ENCODE assay signal across 8 cellular contexts in the genomic region with DNA sequence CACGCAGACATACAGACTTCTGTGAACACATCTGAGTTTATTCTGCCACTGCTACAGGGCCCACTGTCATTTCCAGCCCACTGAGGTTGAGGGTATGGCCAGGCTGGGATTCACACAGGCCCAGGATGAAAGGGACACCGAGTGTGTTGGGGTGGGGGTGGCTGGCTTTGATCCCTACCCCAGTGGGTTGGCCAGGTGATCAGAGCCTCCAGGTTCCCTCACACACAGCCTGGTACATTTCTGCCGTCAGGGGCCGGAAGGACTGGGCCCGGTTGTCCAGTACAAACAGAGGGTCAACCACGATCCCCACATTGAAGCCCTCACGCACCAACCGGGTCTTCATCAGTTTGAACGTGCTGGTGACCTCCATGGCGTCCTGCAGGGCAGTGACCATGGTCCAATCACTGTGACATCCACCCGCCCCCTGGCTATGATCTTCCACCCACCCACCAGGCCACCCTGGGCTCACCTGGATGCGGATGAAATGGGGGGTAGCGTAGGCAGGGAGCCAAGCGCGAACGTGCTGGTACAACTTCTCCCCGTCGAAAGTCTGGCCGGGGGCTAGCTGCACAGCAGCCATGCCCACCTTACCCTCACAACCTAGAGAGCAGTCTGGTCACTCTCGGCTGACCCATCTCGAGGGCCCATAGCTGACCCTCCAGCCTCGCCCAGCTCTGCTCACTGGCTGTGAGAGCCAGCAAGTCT. TPM values are rescaled to one million over a fixed set of nuclear protein-coding genes. Genes with fewer than 3 reads are reported as not detected.
A peak's percentile ranks its signal among the peaks of the same experiment; 100 is the strongest.
DNase-seq lines count a peak whose midpoint lies in the region; ATAC-seq and TF ChIP-seq lines count a peak whose summit lies in the region.

No MANE protein-coding gene starts in this region.

- intact Hi-C loops in Right ventricle myocardium inferior (cut with DNase I), result no loop called here
- intact Hi-C loops in cardiac septum (cut with DNase I), result loop anchor here (1.0 kb wide), 1 partner anchor 46 kb away; a partner anchor contains a TSS
- intact Hi-C loops in lower lobe of right lung (cut with DNase I), result no loop called here
- intact Hi-C loops in vagina (cut with DNase I), result no loop called here

- ATAC-seq in Right ventricle myocardium inferior (peak; percentile 12), lower lobe of right lung (peak; percentile 4), HG02885 (IDR thresholded peaks at IDR 0.05; ENCODE audit: poor library complexity, unreplicated experiment) (no peak), GM18861 (IDR thresholded peaks at IDR 0.05; ENCODE audit: unreplicated experiment) (no peak)

- no peaks in the 10 kb centered on the region for H3K9me3 ChIP-seq in lower lobe of right lung
- H3K9me3 ChIP-seq in vagina, result no peaks in the 10 kb centered on the region

- TF ChIP-seq POLR2A in vagina (IDR thresholded peaks at IDR 0.05), result no peak

- no peaks in the 10 kb centered on the region for H3K27me3 ChIP-seq in lower lobe of right lung (ENCODE audit: low read depth)
- no peaks in the 10 kb centered on the region for H3K27me3 ChIP-seq in vagina

- DNase-seq in Right ventricle myocardium inferior (ENCODE audit: missing footprints) (no peak), cardiac septum (ENCODE audit: low spot score) (no peak), lower lobe of right lung (peak; percentile 56), vagina (ENCODE audit: extremely low spot score in 2 of 2) (no peak), DMS153 (lab: John Stamatoyannopoulos, UW) (no peak)

- peaks cover 0 to 4% (median 0%) of the 10 kb centered on the region in 5 experiments for H3K9me3 Mint-ChIP-seq in brain

- peaks cover 32% of the 10 kb centered on the region for H3K4me1 Mint-ChIP-seq in brain

- no peaks in the 10 kb centered on the region for H3K36me3 Mint-ChIP-seq in brain

- peaks cover 8% of the 10 kb centered on the region for H3K27me3 Mint-ChIP-seq in brain

- H3K36me3 ChIP-seq in lower lobe of right lung, result no peaks in the 10 kb centered on the region
- H3K36me3 ChIP-seq in vagina, result no peaks in the 10 kb centered on the region

- TF ChIP-seq CTCF in brain (conservative IDR thresholded peaks at IDR 0.05) (no peak), lower lobe of right lung (IDR thresholded peaks at IDR 0.05) (no peak), vagina (IDR thresholded peaks at IDR 0.05) (no peak)

- H3K27ac Mint-ChIP-seq in brain, result peak overlapping the region; percentile 75 to 97 (median 95)

- peak overlapping the region; percentile 89 to 99 (median 91) for H3K4me3 Mint-ChIP-seq in brain

- H3K4me1 ChIP-seq in lower lobe of right lung, result peaks cover 21% of the 10 kb centered on the region
- peaks cover 28% of the 10 kb centered on the region for H3K4me1 ChIP-seq in vagina

- peak overlapping the region; percentile 65 for H3K4me3 ChIP-seq in lower lobe of right lung
- H3K4me3 ChIP-seq in vagina, result peak overlapping the region; percentile 51 to 75

- H3K27ac ChIP-seq in lower lobe of right lung, result peak overlapping the region; percentile 85
- no peak overlapping the region for H3K27ac ChIP-seq in vagina

RNA-seq across cellular contexts. Expression of a gene that starts 13.3 kb away (rescaled TPM):
- total RNA-seq in Right ventricle myocardium inferior (3.2 TPM), cardiac septum (2.0 TPM), lower lobe of right lung (6.6 TPM), vagina (35.8 TPM)
- 30.5 TPM for polyA plus RNA-seq in brain (ENCODE audit: insufficient read depth, low read depth, low replicate concordance)

RNA-seq across cellular contexts. Expression of a gene that starts 21.1 kb away (rescaled TPM):
- total RNA-seq in Right ventricle myocardium inferior (9.9 TPM), cardiac septum (13.8 TPM), lower lobe of right lung (14.1 TPM), vagina (14.0 TPM)
- 16.1 TPM for polyA plus RNA-seq in brain (ENCODE audit: insufficient read depth, low read depth, low replicate concordance)

RNA-seq across cellular contexts. Expression of a gene that starts 22.3 kb away (rescaled TPM):
- total RNA-seq in Right ventricle myocardium inferior, result 3.9 TPM
- total RNA-seq in cardiac septum, result 5.8 TPM
- 13.5 TPM for polyA plus RNA-seq in brain (ENCODE audit: insufficient read depth, low read depth, low replicate concordance)
- total RNA-seq in lower lobe of right lung, result 9.1 TPM
- total RNA-seq in vagina, result 10.6 TPM

RNA-seq across cellular contexts. Expression of a gene that starts 31.6 kb away (rescaled TPM):
- 4.3 TPM for total RNA-seq in Right ventricle myocardium inferior
- 5.1 TPM for total RNA-seq in cardiac septum
- 8.5 TPM for polyA plus RNA-seq in brain (ENCODE audit: insufficient read depth, low read depth, low replicate concordance)
- 10.0 TPM for total RNA-seq in lower lobe of right lung
- total RNA-seq in vagina, result 17.2 TPM

RNA-seq across cellular contexts. Expression of a gene that starts 45.4 kb away (rescaled TPM):
- total RNA-seq in Right ventricle myocardium inferior, result 143 TPM
- total RNA-seq in cardiac septum, result 140 TPM
- polyA plus RNA-seq in brain (ENCODE audit: insufficient read depth, low read depth, low replicate concordance), result 698 TPM
- 233 TPM for total RNA-seq in lower lobe of right lung
- total RNA-seq in vagina, result 274 TPM

Comparison
In these comparisons a context has a peak if more than half of its experiments do, and no peak if none do; other contexts are left out.
1. ATAC-seq: peak in Right ventricle myocardium inferior (single experiment) and lower lobe of right lung (2 of 2); none in HG02885 (single experiment) and GM18861 (single experiment).